9 cellular contexts compared by ENCODE assay signal in the genomic region with DNA sequence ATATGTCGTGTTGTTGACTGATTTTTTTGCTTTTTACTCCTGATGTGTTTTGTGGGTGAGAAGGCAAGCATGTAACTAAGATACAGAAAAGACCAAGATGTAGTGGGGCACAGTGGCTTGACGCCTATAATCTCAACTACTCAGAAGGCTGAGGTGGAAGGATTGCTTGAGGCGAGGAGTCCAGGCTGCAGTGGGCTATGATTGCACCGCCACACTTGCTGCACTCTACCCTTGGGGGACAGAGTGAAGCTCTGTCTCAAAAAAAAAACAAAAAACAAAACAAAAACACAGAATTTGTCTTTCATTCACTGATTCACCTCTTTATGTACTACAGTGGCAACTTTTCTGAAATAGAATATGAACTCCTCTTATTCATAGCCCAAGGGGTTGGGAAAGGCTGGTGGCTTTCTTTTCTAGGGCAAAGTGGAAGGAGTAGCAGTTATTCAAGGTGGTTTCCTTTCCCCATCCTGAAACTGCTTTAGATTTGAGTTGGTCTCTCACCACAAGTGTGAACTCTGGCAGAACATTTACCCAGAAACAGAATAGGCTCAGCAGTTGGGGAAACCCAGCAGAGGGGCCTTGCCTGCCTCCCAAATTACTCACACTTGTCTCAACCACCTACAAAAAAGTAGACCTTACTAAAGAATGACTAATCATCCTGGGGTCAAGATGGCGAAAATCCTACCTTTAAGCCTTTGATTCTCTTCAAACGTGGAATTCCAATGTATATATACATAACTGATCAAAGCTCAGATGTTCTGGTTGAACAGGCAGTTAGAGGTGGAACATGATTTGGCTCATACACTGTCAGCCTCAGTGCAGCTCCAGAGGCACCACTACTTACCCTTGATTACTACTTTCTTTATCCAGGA. TPM values are rescaled to one million over a fixed set of nuclear protein-coding genes. Genes with fewer than 3 reads are reported as not detected.
A peak's percentile ranks its signal among the peaks of the same experiment; 100 is the strongest.
DNase-seq lines count a peak whose midpoint lies in the region; ATAC-seq, FAIRE-seq and TF ChIP-seq lines count a peak whose summit lies in the region.
"Had no signal": no experiment of that assay in that cellular context is flagged by ENCODE, and none has a peak within 500 bp of the region (broad histone marks: within the 10 kb centered on the region; RNA-seq: fewer than 3 reads in every experiment).

No MANE protein-coding gene starts in this region.

- no peak overlapping the region for H3K4me3 ChIP-seq in HepG2 (replicated peaks in 1 of 3; ENCODE audit: insufficient read depth in 1 of 3, low read depth in 2 of 3, low read length in 3 of 3)
- H3K4me3 ChIP-seq in right lobe of liver: no peak overlapping the region
- H3K4me3 ChIP-seq in sigmoid colon: no peak overlapping the region
- H3K4me3 ChIP-seq in neural progenitor cell: no peak overlapping the region

- H3K4me1 Mint-ChIP-seq in activated T-helper 17 cell treated with anti-CD3 and anti-CD28 coated beads, Interleukin-2, amount 50 U/mL, for 72 hours: peaks cover 66% of the 10 kb centered on the region
- H3K4me1 Mint-ChIP-seq in neural progenitor cell: peaks cover 4% of the 10 kb centered on the region

- H2AFZ ChIP-seq in HepG2 (ENCODE audit: low read length) (no peak overlapping the region), neural progenitor cell (replicated peaks) (no peak overlapping the region)

- H3K27me3 ChIP-seq in HepG2 (ENCODE audit: control insufficient read depth in 1 of 2, insufficient read depth in 2 of 2, low read length in 2 of 2): no peaks in the 10 kb centered on the region
- H3K27me3 ChIP-seq in right lobe of liver: no peaks in the 10 kb centered on the region
- H3K27me3 ChIP-seq in sigmoid colon: no peaks in the 10 kb centered on the region
- H3K27me3 ChIP-seq in neural progenitor cell: no peaks in the 10 kb centered on the region

- ATAC-seq in HepG2 (peak; percentile 85), right lobe of liver (no peak), HG03521 (IDR thresholded peaks at IDR 0.05; ENCODE audit: unreplicated experiment) (peak; percentile 78)
- peak; percentile 92 for ATAC-seq in activated T-helper 17 cell treated with anti-CD3 and anti-CD28 coated beads, Interleukin-2, amount 50 U/mL, for 72 hours (replicated peaks)

- no peaks in the 10 kb centered on the region for H3K27me3 Mint-ChIP-seq in activated T-helper 17 cell treated with anti-CD3 and anti-CD28 coated beads, Interleukin-2, amount 50 U/mL, for 72 hours
- no peaks in the 10 kb centered on the region for H3K27me3 Mint-ChIP-seq in neural progenitor cell (ENCODE audit: insufficient read depth, low read depth)
- H3K27me3 Mint-ChIP-seq: brain had no signal

- no peak for TF ChIP-seq RAD21 in HepG2 (CRISPR knock-in tag; IDR thresholded peaks at IDR 0.05)

- TF ChIP-seq EP300 in HepG2 (IDR thresholded peaks at IDR 0.05; ENCODE audit: low read depth in 2 of 2, low read length in 2 of 2): peak in 1 of 2 experiments; percentile 80; a peak in 2 of 4 replicates
- TF ChIP-seq EP300 in HepG2 (CRISPR knock-in tag; IDR thresholded peaks at IDR 0.05; ENCODE audit: borderline replicate concordance): no peak; the same call in 1 of the 2 replicates
- no peak for TF ChIP-seq EP300 in sigmoid colon (IDR thresholded peaks at IDR 0.05)

- H3K9ac ChIP-seq in HepG2 (ENCODE audit: insufficient read depth, low read depth, low read length): no peak overlapping the region
- H3K9ac ChIP-seq in neural progenitor cell: no peak overlapping the region

- BruUV-seq in HepG2 (replicated peaks; lab: Mats Ljungman, UMichigan): no TSS peak

- H3F3A ChIP-seq in neural progenitor cell (ENCODE audit: low read depth): no peaks in the 10 kb centered on the region

- H3K27ac ChIP-seq in HepG2 (ENCODE audit: extremely low read length, insufficient read depth, low read length) (peak overlapping the region; percentile 38), right lobe of liver (peak overlapping the region in 1 of 3 donors; percentile 7), sigmoid colon (no peak overlapping the region), neural progenitor cell (no peak overlapping the region)

- H3K36me3 ChIP-seq in HepG2 (replicated peaks in 1 of 2; ENCODE audit: control insufficient read depth in 1 of 2, insufficient read depth in 2 of 2, low read length in 2 of 2) (peaks cover 5 to 17% of the 10 kb centered on the region in 2 experiments), right lobe of liver (peaks cover 0 to 13% (median 5%) of the 10 kb centered on the region in 4 donors), sigmoid colon (peaks cover 0 to 18% (median 7%) of the 10 kb centered on the region in 4 donors), neural progenitor cell (no peaks in the 10 kb centered on the region)

- no peaks in the 10 kb centered on the region for H3K9me3 ChIP-seq in HepG2 (ENCODE audit: low read length)
- H3K9me3 ChIP-seq in right lobe of liver: no peaks in the 10 kb centered on the region
- no peaks in the 10 kb centered on the region for H3K9me3 ChIP-seq in sigmoid colon
- no peaks in the 10 kb centered on the region for H3K9me3 ChIP-seq in neural progenitor cell (ENCODE audit: low read depth)

- TF ChIP-seq POLR2A in HepG2 (IDR thresholded peaks at IDR 0.05; ENCODE audit: insufficient read depth in 1 of 2, low read depth in 2 of 2, low read length in 2 of 2) (no peak; a peak in 1 of 4 replicates), right lobe of liver (IDR thresholded peaks at IDR 0.05) (no peak), sigmoid colon (IDR thresholded peaks at IDR 0.05) (no peak)

- peaks cover 9% of the 10 kb centered on the region; the same call in 1 of the 2 replicates for H4K20me1 ChIP-seq in HepG2 (ENCODE audit: insufficient read depth, low read length)
- no peaks in the 10 kb centered on the region for H4K20me1 ChIP-seq in neural progenitor cell (ENCODE audit: low read depth)

- FAIRE-seq in HepG2 (lab: Jason Lieb, UNC): no peak

- in situ Hi-C loops in HepG2 (cut with HindIII; ENCODE audit: extremely low pct_ligation_motif_present, low pct_unique_long_range_greater_than_20kb): no loop called here

- no peak for TF ChIP-seq CTCF in HepG2 (CRISPR knock-in tag; IDR thresholded peaks at IDR 0.05)
- TF ChIP-seq CTCF in right lobe of liver (IDR thresholded peaks at IDR 0.05): no peak
- no peak for TF ChIP-seq CTCF in sigmoid colon (IDR thresholded peaks at IDR 0.05)
- TF ChIP-seq CTCF in neural progenitor cell (IDR thresholded peaks at IDR 0.05): no peak

- 83% methylated on average over 6 of the region's 6 CpGs for WGBS in HepG2 (ENCODE audit: low lambda C conversion rate)
- WGBS in right lobe of liver (ENCODE audit: insufficient coverage, low coverage, low lambda C conversion rate, missing lambda C conversion rate): 80% methylated on average over 6 of the region's 6 CpGs
- WGBS in sigmoid colon, 2 donors: 84 to 93% methylated on average over 6 of the region's 6 CpGs

- intact Hi-C loops in HepG2 (cut with micrococcal nuclease; ENCODE audit: unreplicated experiment) (no loop called here), right lobe of liver (cut with DNase I) (no loop called here), sigmoid colon (cut with DNase I) (no loop called here)

- H3K4me1 ChIP-seq in HepG2 (ENCODE audit: insufficient read depth, low read length) (peaks cover 92% of the 10 kb centered on the region), right lobe of liver (peaks cover 0 to 65% (median 21%) of the 10 kb centered on the region in 4 donors), sigmoid colon (peaks cover 0 to 55% (median 31%) of the 10 kb centered on the region in 4 donors), neural progenitor cell (peaks cover 3% of the 10 kb centered on the region)

- H3K4me2 ChIP-seq in HepG2 (ENCODE audit: low read depth, low read length): peak overlapping the region; percentile 10; the same call in 1 of the 2 replicates
- no peak overlapping the region for H3K4me2 ChIP-seq in neural progenitor cell

- peaks cover 83% of the 10 kb centered on the region for H3K36me3 Mint-ChIP-seq in activated T-helper 17 cell treated with anti-CD3 and anti-CD28 coated beads, Interleukin-2, amount 50 U/mL, for 72 hours (ENCODE audit: low read depth)
- H3K36me3 Mint-ChIP-seq in neural progenitor cell: peaks cover 8% of the 10 kb centered on the region

- DNase-seq in HepG2 (ENCODE audit: low spot score) (peak; percentile 74), right lobe of liver (no peak), cerebellum (ENCODE audit: low spot score) (no peak), sigmoid colon (no peak), neural progenitor cell (ENCODE audit: low spot score) (no peak)
- DNase-seq in stimulated activated CD4-positive, alpha-beta T cell treated with anti-CD3 and anti-CD28 coated beads, Interleukin-15, amount 100 ng/mL, for 24 hours: peak; percentile 75

- H3K79me2 ChIP-seq in HepG2 (ENCODE audit: insufficient read depth, low read length) (peaks cover 73% of the 10 kb centered on the region), neural progenitor cell (ENCODE audit: low read depth) (peaks cover 18% of the 10 kb centered on the region)

- H3K27ac Mint-ChIP-seq in activated T-helper 17 cell treated with anti-CD3 and anti-CD28 coated beads, Interleukin-2, amount 50 U/mL, for 72 hours: peak overlapping the region; percentile 93
- H3K27ac Mint-ChIP-seq in neural progenitor cell: no peak overlapping the region
- H3K27ac Mint-ChIP-seq: brain had no signal

- no peaks in the 10 kb centered on the region for H3K9me3 Mint-ChIP-seq in activated T-helper 17 cell treated with anti-CD3 and anti-CD28 coated beads, Interleukin-2, amount 50 U/mL, for 72 hours
- H3K9me3 Mint-ChIP-seq in neural progenitor cell: no peaks in the 10 kb centered on the region

- CTCF ChIA-PET in HepG2 (lab: Yijun Ruan, JAX; ENCODE audit: low intra/inter-chr PET ratio, low total read pairs): no interaction called here

- POLR2A ChIA-PET in HepG2 (lab: Yijun Ruan, JAX): interaction anchor here (0.9 kb wide), 1 partner anchor 77 kb away, joined by 3 read pairs; no protein-coding TSS in a partner anchor

- H3K4me3 Mint-ChIP-seq in activated T-helper 17 cell treated with anti-CD3 and anti-CD28 coated beads, Interleukin-2, amount 50 U/mL, for 72 hours: peak overlapping the region; percentile 82
- no peak overlapping the region for H3K4me3 Mint-ChIP-seq in neural progenitor cell
- H3K4me3 Mint-ChIP-seq: brain had no signal

RNA-seq across cellular contexts. Expression of a gene that starts 6.5 kb away (rescaled TPM):
- 96.0 and 96.1 TPM in 2 replicates for total RNA-seq in HepG2 (2016; rRNA removed; fragmentation: Illumina TruSeq; extraction: Trizol)
- total RNA-seq in HepG2 (2016; cell fraction: cytosol; rRNA removed; fragmentation: Illumina TruSeq; extraction: Trizol; ENCODE audit: low read depth): 65.4 and 82.9 TPM in 2 replicates
- 99.7 and 101 TPM in 2 replicates for total RNA-seq in HepG2 (2016; cell fraction: insoluble cytoplasmic fraction; rRNA removed; fragmentation: Illumina TruSeq; extraction: Trizol)
- 65.8 and 69.1 TPM in 2 replicates for total RNA-seq in HepG2 (2016; cell fraction: membrane; rRNA removed; fragmentation: Illumina TruSeq; extraction: Trizol)
- 205 and 214 TPM in 2 replicates for total RNA-seq in HepG2 (2016; cell fraction: nucleus; rRNA removed; fragmentation: Illumina TruSeq; extraction: Trizol)
- polyA plus RNA-seq in HepG2 (2011; rRNA removed): 66.9 and 67.0 TPM in 2 replicates
- 27.9 and 40.9 TPM in 2 replicates for polyA plus RNA-seq in HepG2 (2011; cell fraction: cytosol; rRNA removed)
- 64.3 and 75.4 TPM in 2 replicates for polyA plus RNA-seq in HepG2 (2011; cell fraction: nucleus; rRNA removed)
- 107 and 108 TPM in 2 replicates for polyA plus RNA-seq in HepG2 (2012)
- polyA plus RNA-seq in HepG2 (2016; cell fraction: cytosol; fragmentation: Illumina TruSeq; extraction: Trizol; ENCODE audit: low read depth): 45.0 and 56.0 TPM in 2 replicates
- polyA plus RNA-seq in HepG2 (2016; cell fraction: insoluble cytoplasmic fraction; fragmentation: Illumina TruSeq; extraction: Trizol; ENCODE audit: low read depth): 87.1 and 87.7 TPM in 2 replicates
- 48.7 and 59.8 TPM in 2 replicates for polyA plus RNA-seq in HepG2 (2016; cell fraction: membrane; fragmentation: Illumina TruSeq; extraction: Trizol; ENCODE audit: low read depth)
- 83.7 and 91.8 TPM in 2 replicates for polyA plus RNA-seq in HepG2 (2016; cell fraction: nucleus; fragmentation: Illumina TruSeq; extraction: Trizol; ENCODE audit: insufficient read depth, low read depth)
- polyA minus RNA-seq in HepG2 (2011; rRNA and poly(A)+ RNA removed; ENCODE audit: low replicate concordance): 8.0 and 20.2 TPM in 2 replicates
- polyA minus RNA-seq in HepG2 (2011; cell fraction: cytosol; rRNA and poly(A)+ RNA removed): 34.8 and 35.3 TPM in 2 replicates
- 549 and 577 TPM in 2 replicates for polyA minus RNA-seq in HepG2 (2011; cell fraction: nucleus; rRNA and poly(A)+ RNA removed)
- total RNA-seq in right lobe of liver: 10 to 100 TPM; 25.4 to 46.4 (median 36.0) TPM
- total RNA-seq in activated T-helper 17 cell treated with anti-CD3 and anti-CD28 coated beads, Interleukin-2, amount 50 U/mL, for 72 hours: 100 to 1,000 TPM; 110 to 114 TPM
- 64.1 TPM for total RNA-seq in cerebellum
- total RNA-seq in sigmoid colon: 10 to 100 TPM; 45.7 to 82.8 (median 71.0) TPM
- polyA plus RNA-seq in sigmoid colon: 10 to 100 TPM; 35.2 to 52.9 (median 41.4) TPM
- total RNA-seq in neural progenitor cell (ENCODE audit: low replicate concordance): 19.8 and 43.5 TPM in 2 replicates

Comparison
In these comparisons a context has a peak if more than half of its experiments do, and no peak if none do; other contexts are left out.
1. ATAC-seq: peak in HepG2 (single experiment), HG03521 (single experiment) and activated T-helper 17 cell treated with anti-CD3 and anti-CD28 coated beads, Interleukin-2, amount 50 U/mL, for 72 hours (single experiment); none in right lobe of liver (0 of 4).
2. DNase-seq: peak in HepG2 (single experiment) and stimulated activated CD4-positive, alpha-beta T cell treated with anti-CD3 and anti-CD28 coated beads, Interleukin-15, amount 100 ng/mL, for 24 hours (single experiment); none in right lobe of liver (0 of 3), cerebellum (single experiment), sigmoid colon (single experiment) and neural progenitor cell (single experiment).